ENCODE assay signal across 1 cellular context in genomic region chr16:78224342-78224741, GRCh38.
TF ChIP-seq lines count a peak whose summit lies in the region.

No MANE protein-coding gene starts in this region.

TF ChIP-seq in WTC11, 78 proteins besides CTCF, POLR2A, EP300 and RAD21 (continued from another document):
- TF ChIP-seq STAT6 (CRISPR knock-in tag; conservative IDR thresholded peaks at IDR 0.05; ENCODE audit: low read depth): no peak
- TF ChIP-seq OVOL2 (CRISPR knock-in tag; IDR thresholded peaks at IDR 0.05; ENCODE audit: borderline replicate concordance): no peak
- no peak for TF ChIP-seq GRHL2 (CRISPR knock-in tag; IDR thresholded peaks at IDR 0.05; ENCODE audit: insufficient replicate concordance, severe bottlenecking)
- no peak for TF ChIP-seq CBFB (CRISPR knock-in tag; IDR thresholded peaks at IDR 0.05; ENCODE audit: low read depth)
- TF ChIP-seq HMGA2 (CRISPR knock-in tag; IDR thresholded peaks at IDR 0.05): no peak
- no peak for TF ChIP-seq ZBTB43 (CRISPR knock-in tag; IDR thresholded peaks at IDR 0.05)
- TF ChIP-seq, protein P1, sequence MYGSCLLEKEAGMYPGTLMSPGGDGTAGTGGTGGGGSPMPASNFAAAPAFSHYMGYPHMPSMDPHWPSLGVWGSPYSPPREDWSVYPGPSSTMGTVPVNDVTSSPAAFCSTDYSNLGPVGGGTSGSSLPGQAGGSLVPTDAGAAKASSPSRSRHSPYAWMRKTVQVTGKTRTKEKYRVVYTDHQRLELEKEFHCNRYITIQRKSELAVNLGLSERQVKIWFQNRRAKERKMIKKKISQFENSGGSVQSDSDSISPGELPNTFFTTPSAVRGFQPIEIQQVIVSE (CRISPR knock-in tag; IDR thresholded peaks at IDR 0.05; ENCODE audit: borderline replicate concordance): no peak
